11 cellular contexts compared by ENCODE assay signal in genomic region chr14:34407951-34408350, GRCh38.
"Had no signal": no experiment of that assay in that cellular context is flagged by ENCODE, and none has a peak within 500 bp of the region (broad histone marks: within the 10 kb centered on the region; RNA-seq: fewer than 3 reads in every experiment).

No MANE protein-coding gene starts in this region.

- H3K4me1 ChIP-seq: HAP-1 had no signal

- DNase-seq: GM23248, GOT3, H7, H9, HCEC 1CT, HFFc6 had no signal

- H3K4me2 ChIP-seq: GM23338 had no signal

- H3K27ac ChIP-seq: GM23248 had no signal

- H3K9ac ChIP-seq: GM23248 had no signal

- ATAC-seq: GM23338, HCT116 had no signal

- H3K9me3 ChIP-seq: HAP-1 had no signal

- H3K4me3 ChIP-seq: GM23248, GM23338, HAP-1 had no signal

- H3K36me3 ChIP-seq: HAP-1 had no signal

- FAIRE-seq: H1, H54 had no signal

- H2AFZ ChIP-seq: GM23248, GM23338 had no signal
